In the genomic region with DNA sequence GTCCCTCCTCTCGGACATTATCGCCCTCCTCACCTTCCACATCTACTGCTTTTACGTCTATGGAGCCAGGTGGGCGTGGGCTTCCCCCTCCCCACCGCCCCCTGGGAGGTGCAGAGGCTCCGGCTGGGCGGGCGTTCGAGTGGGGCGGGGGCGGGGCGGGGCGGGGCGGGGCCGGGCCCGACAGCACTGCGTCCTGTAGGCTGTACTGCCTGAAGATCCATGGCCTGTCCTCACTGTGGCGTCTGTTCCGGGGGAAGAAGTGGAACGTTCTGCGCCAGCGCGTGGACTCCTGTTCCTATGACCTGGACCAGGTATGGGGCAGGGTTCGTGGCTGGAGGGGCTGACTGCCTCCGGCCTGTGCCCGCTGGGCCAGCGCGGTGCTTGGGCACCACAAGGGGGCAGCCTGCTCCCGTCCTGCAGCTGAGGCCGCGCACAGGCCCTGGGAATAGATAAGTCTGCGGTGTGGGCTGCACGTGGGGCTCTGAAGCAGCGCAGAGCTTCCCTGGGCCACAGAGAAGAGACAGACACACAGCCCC, we compare ENCODE assay signal across 1 cellular context.
A peak's percentile ranks its signal among the peaks of the same experiment; 100 is the strongest.
TF ChIP-seq lines count a peak whose summit lies in the region.

No MANE protein-coding gene starts in this region.

TF ChIP-seq in endothelial cell of umbilical vein, 7 proteins besides CTCF, POLR2A, EP300 and RAD21:
- TF ChIP-seq POLR2AphosphoS5 (IDR thresholded peaks at IDR 0.05; ENCODE audit: insufficient read depth, low read depth, low read length), result peak; percentile 22
- no peak for TF ChIP-seq EZH2 (IDR thresholded peaks at IDR 0.05; ENCODE audit: borderline replicate concordance, low read depth, low read length, severe bottlenecking)
- TF ChIP-seq, protein P1, sequence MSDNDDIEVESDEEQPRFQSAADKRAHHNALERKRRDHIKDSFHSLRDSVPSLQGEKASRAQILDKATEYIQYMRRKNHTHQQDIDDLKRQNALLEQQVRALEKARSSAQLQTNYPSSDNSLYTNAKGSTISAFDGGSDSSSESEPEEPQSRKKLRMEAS (IDR thresholded peaks at IDR 0.05; ENCODE audit: insufficient read depth, insufficient read length), result no peak
- TF ChIP-seq JUN (IDR thresholded peaks at IDR 0.05; ENCODE audit: borderline replicate concordance, insufficient read depth, insufficient read length, low read depth), result no peak
- TF ChIP-seq GATA2 (IDR thresholded peaks at IDR 0.05; ENCODE audit: insufficient read depth, insufficient read length, low read depth, low read length), result no peak
- peak; percentile 47 for TF ChIP-seq MYC (IDR thresholded peaks at IDR 0.05; ENCODE audit: low read depth, low read length)
- TF ChIP-seq FOS (IDR thresholded peaks at IDR 0.05; ENCODE audit: borderline replicate concordance, insufficient read depth, low read length), result no peak
